ENCODE assay signal across 8 cellular contexts in the genomic region with DNA sequence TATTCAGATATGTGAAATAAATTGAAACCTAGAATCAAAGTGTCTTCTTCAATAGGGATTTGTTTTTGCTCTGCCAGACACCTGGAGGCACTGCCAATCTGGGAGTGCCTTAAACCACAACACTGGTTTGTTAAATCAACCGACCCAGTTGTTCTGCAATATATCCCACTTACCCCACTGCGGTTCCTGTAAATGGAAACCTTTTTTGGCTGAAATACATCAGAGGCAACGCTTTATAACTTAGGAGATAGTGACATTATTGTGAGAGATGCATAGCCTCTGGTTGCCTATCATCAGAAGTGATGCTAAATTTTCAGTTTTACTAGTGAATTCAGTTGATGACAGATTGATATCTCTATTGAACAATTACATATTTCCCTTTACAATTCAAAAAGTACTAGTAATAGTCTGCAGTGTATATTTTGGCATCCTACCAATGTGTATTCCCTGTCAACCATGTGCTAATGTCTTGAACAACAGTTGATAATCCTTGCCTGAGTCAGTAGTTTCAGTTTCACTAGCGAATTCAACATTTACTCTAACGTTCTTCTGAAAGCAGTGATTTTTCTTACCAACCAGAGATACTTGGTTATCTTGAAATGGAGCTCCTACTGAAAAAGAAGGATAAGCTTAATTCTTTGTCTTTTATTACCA. TPM values are rescaled to one million over a fixed set of nuclear protein-coding genes. Genes with fewer than 3 reads are reported as not detected.
A peak's percentile ranks its signal among the peaks of the same experiment; 100 is the strongest.
DNase-seq lines count a peak whose midpoint lies in the region; ATAC-seq and TF ChIP-seq lines count a peak whose summit lies in the region.

No MANE protein-coding gene starts in this region.

- H3K4me1 Mint-ChIP-seq in IgD-negative memory B cell = peaks cover 10 to 16% (median 15%) of the 10 kb centered on the region in 3 donors
- peaks cover 34% of the 10 kb centered on the region for H3K4me1 Mint-ChIP-seq in activated naive CD8-positive, alpha-beta T cell treated with anti-CD3 and anti-CD28 coated beads, Interleukin-2, amount 50 U/mL, for 24 hours

- peak; percentile 40 for ATAC-seq in activated naive CD8-positive, alpha-beta T cell treated with anti-CD3 and anti-CD28 coated beads, Interleukin-2, amount 50 U/mL, for 24 hours
- ATAC-seq in HG03280 (IDR thresholded peaks at IDR 0.05; ENCODE audit: unreplicated experiment) = no peak

- no peaks in the 10 kb centered on the region for H3K27me3 Mint-ChIP-seq in IgD-negative memory B cell
- no peaks in the 10 kb centered on the region for H3K27me3 Mint-ChIP-seq in activated naive CD8-positive, alpha-beta T cell treated with anti-CD3 and anti-CD28 coated beads, Interleukin-2, amount 50 U/mL, for 24 hours

- peaks cover 0 to 4% of the 10 kb centered on the region in 2 donors for H3K4me1 ChIP-seq in uterus

- H3K9me3 ChIP-seq in uterus = no peaks in the 10 kb centered on the region

- H3K36me3 Mint-ChIP-seq in IgD-negative memory B cell = peaks cover 6% of the 10 kb centered on the region
- peaks cover 4% of the 10 kb centered on the region for H3K36me3 Mint-ChIP-seq in activated naive CD8-positive, alpha-beta T cell treated with anti-CD3 and anti-CD28 coated beads, Interleukin-2, amount 50 U/mL, for 24 hours (ENCODE audit: low read depth)

- intact Hi-C loops in uterus (cut with DNase I; ENCODE audit: low total_unique reads) = no loop called here

- H3K27me3 ChIP-seq in uterus = no peaks in the 10 kb centered on the region

- peaks cover 0 to 7% (median 0%) of the 10 kb centered on the region in 3 donors for H3K9me3 Mint-ChIP-seq in IgD-negative memory B cell
- H3K9me3 Mint-ChIP-seq in activated naive CD8-positive, alpha-beta T cell treated with anti-CD3 and anti-CD28 coated beads, Interleukin-2, amount 50 U/mL, for 24 hours = peaks cover 4% of the 10 kb centered on the region

- TF ChIP-seq CTCF in AG10803 (conservative IDR thresholded peaks at IDR 0.05; ENCODE audit: low read length) (no peak), uterus (IDR thresholded peaks at IDR 0.05) (no peak), GM20000 (IDR thresholded peaks at IDR 0.05; ENCODE audit: extremely low read depth, missing control alignments) (no peak)

- peak overlapping the region; percentile 63 to 80 for H3K27ac ChIP-seq in uterus

- H3K36me3 ChIP-seq in uterus = no peaks in the 10 kb centered on the region

- no peak for TF ChIP-seq POLR2A in uterus (IDR thresholded peaks at IDR 0.05)

- peak overlapping the region; percentile 0 to 73 (median 44) for H3K4me3 Mint-ChIP-seq in IgD-negative memory B cell
- peak overlapping the region; percentile 45 for H3K4me3 Mint-ChIP-seq in activated naive CD8-positive, alpha-beta T cell treated with anti-CD3 and anti-CD28 coated beads, Interleukin-2, amount 50 U/mL, for 24 hours

- H3K4me3 ChIP-seq in AG10803 (ENCODE audit: low read length) (peak overlapping the region; percentile 23), uterus (peak overlapping the region; percentile 7 to 25)

- peak overlapping the region in 1 of 3 donors; percentile 57 for H3K27ac Mint-ChIP-seq in IgD-negative memory B cell
- peak overlapping the region; percentile 74 for H3K27ac Mint-ChIP-seq in activated naive CD8-positive, alpha-beta T cell treated with anti-CD3 and anti-CD28 coated beads, Interleukin-2, amount 50 U/mL, for 24 hours

- DNase-seq in AG10803 (ENCODE audit: low read depth) (peak; percentile 58), kidney tubule cell (ENCODE audit: low spot score) (peak; percentile 39), uterus (no peak), GM20000 (ENCODE audit: low spot score) (no peak)
- no peak for DNase-seq in activated naive CD8-positive, alpha-beta T cell treated with anti-CD3 and anti-CD28 coated beads, Interleukin-2, amount 50 U/mL, for 24 hours
- no peak for DNase-seq in activated effector memory CD4-positive, alpha-beta T cell treated with Interleukin-2 at 50 U/mL for 16 hours

RNA-seq across cellular contexts. Expression of gene PPP2R5C, which starts 30.5 kb away (rescaled TPM):
- 106 TPM for polyA plus RNA-seq in IgD-negative memory B cell
- 100 to 1,000 TPM; 143 to 171 (median 169) TPM for total RNA-seq in uterus

Comparison
In these comparisons a context has a peak if more than half of its experiments do, and no peak if none do; other contexts are left out.
1. DNase-seq: peak in AG10803 (single experiment) and kidney tubule cell (single experiment); none in activated naive CD8-positive, alpha-beta T cell treated with anti-CD3 and anti-CD28 coated beads, Interleukin-2, amount 50 U/mL, for 24 hours (single experiment), uterus (0 of 2), GM20000 (single experiment) and activated effector memory CD4-positive, alpha-beta T cell treated with Interleukin-2 at 50 U/mL for 16 hours (single experiment).